ENCODE assay signal across 18 cellular contexts in genomic region chr7:114976666-114977065, GRCh38.
"Had no signal": no experiment of that assay in that cellular context is flagged by ENCODE, and none has a peak within 500 bp of the region (broad histone marks: within the 10 kb centered on the region; RNA-seq: fewer than 3 reads in every experiment).

No MANE protein-coding gene starts in this region.

- ATAC-seq: left ventricle myocardium superior; natural killer cell; stimulated activated naive B cell treated with anti-CD40 and anti-IgM and Interleukin-4, amounts not matched to agents 10 μg/mL and 1 μg/mL and 100 μg/mL, for 72 hours had no signal

- H3K27ac ChIP-seq: right atrium auricular region, tibial artery had no signal

- H3K27ac Mint-ChIP-seq: activated naive CD8-positive, alpha-beta T cell treated with anti-CD3 and anti-CD28 coated beads, Interleukin-2, amount 10 ng/mL, durations not matched to agents 7 days and 5 days; activated T-helper 1 cell treated with anti-CD3 and anti-CD28 coated beads, Interleukin-12 subunit alpha, Interleukin-12 subunit beta, Interleukin-2, Interleukin-4 antibody, amounts not matched to agents 30 ng/mL and 10 ng/mL and 1 ng/mL, durations not matched to agents 14 hours and 24 hours and 36 hours; dendritic cell treated with granulocyte-macrophage colony-stimulating factor and Interleukin-4, amounts not matched to agents 40 ng/mL and 50 ng/mL, for 4 days; natural killer cell; progenitor cell of endocrine pancreas; stimulated activated naive B cell treated with anti-CD40 and anti-IgM and Interleukin-4, amounts not matched to agents 10 μg/mL and 1 μg/mL and 100 μg/mL, for 72 hours; T-helper 1 cell treated with Interleukin-12 subunit alpha and Interleukin-12 subunit beta and Interleukin-4 antibody, amounts not matched to agents 30 μg/mL and 1 μg/mL, for 36 hours had no signal

- H3K36me3 ChIP-seq: right atrium auricular region, tibial artery had no signal

- H3K27me3 ChIP-seq: right atrium auricular region, tibial artery had no signal

- H3K27me3 Mint-ChIP-seq: activated naive CD8-positive, alpha-beta T cell treated with anti-CD3 and anti-CD28 coated beads, Interleukin-2, amount 10 ng/mL, durations not matched to agents 7 days and 5 days; dendritic cell treated with granulocyte-macrophage colony-stimulating factor and Interleukin-4, amounts not matched to agents 40 ng/mL and 50 ng/mL, for 4 days; progenitor cell of endocrine pancreas; stimulated activated naive B cell treated with anti-CD40 and anti-IgM and Interleukin-4, amounts not matched to agents 10 μg/mL and 1 μg/mL and 100 μg/mL, for 72 hours had no signal

- H3K9me3 ChIP-seq: right atrium auricular region, tibial artery had no signal

- H3K9me3 Mint-ChIP-seq: activated naive CD8-positive, alpha-beta T cell treated with anti-CD3 and anti-CD28 coated beads, Interleukin-2, amount 10 ng/mL, durations not matched to agents 7 days and 5 days; activated T-helper 1 cell treated with anti-CD3 and anti-CD28 coated beads, Interleukin-12 subunit alpha, Interleukin-12 subunit beta, Interleukin-2, Interleukin-4 antibody, amounts not matched to agents 30 ng/mL and 10 ng/mL and 1 ng/mL, durations not matched to agents 14 hours and 24 hours and 36 hours; dendritic cell treated with granulocyte-macrophage colony-stimulating factor and Interleukin-4, amounts not matched to agents 40 ng/mL and 50 ng/mL, for 4 days; natural killer cell; stimulated activated naive B cell treated with anti-CD40 and anti-IgM and Interleukin-4, amounts not matched to agents 10 μg/mL and 1 μg/mL and 100 μg/mL, for 72 hours; T-helper 1 cell treated with Interleukin-12 subunit alpha and Interleukin-12 subunit beta and Interleukin-4 antibody, amounts not matched to agents 30 μg/mL and 1 μg/mL, for 36 hours had no signal

- DNase-seq: activated CD4-positive, alpha-beta T cell treated with anti-CD3 and anti-CD28 coated beads, Interleukin-2, amount 50 U/mL, for 1 hour; activated CD4-positive, CD25-positive, alpha-beta regulatory T cell; activated naive CD4-positive, alpha-beta T cell; activated naive CD8-positive, alpha-beta T cell treated with anti-CD3 and anti-CD28 coated beads, Interleukin-2, amount 10 ng/mL, durations not matched to agents 7 days and 5 days; anterior cingulate cortex; cerebellar nuclear complex; effector memory CD4-positive, alpha-beta T cell; hippocampal formation; left ventricle myocardium superior; natural killer cell; stimulated activated CD4-positive, alpha-beta T cell treated with anti-CD3 and anti-CD28 coated beads, Interleukin-4, amount 100 ng/mL, for 1 hour; stimulated activated naive B cell treated with anti-CD40 and anti-IgM and Interleukin-4, amounts not matched to agents 10 μg/mL and 1 μg/mL and 100 μg/mL, for 72 hours; tibial artery had no signal

- H3K4me3 Mint-ChIP-seq: activated naive CD8-positive, alpha-beta T cell treated with anti-CD3 and anti-CD28 coated beads, Interleukin-2, amount 10 ng/mL, durations not matched to agents 7 days and 5 days; activated T-helper 1 cell treated with anti-CD3 and anti-CD28 coated beads, Interleukin-12 subunit alpha, Interleukin-12 subunit beta, Interleukin-2, Interleukin-4 antibody, amounts not matched to agents 30 ng/mL and 10 ng/mL and 1 ng/mL, durations not matched to agents 14 hours and 24 hours and 36 hours; dendritic cell treated with granulocyte-macrophage colony-stimulating factor and Interleukin-4, amounts not matched to agents 40 ng/mL and 50 ng/mL, for 4 days; natural killer cell; stimulated activated naive B cell treated with anti-CD40 and anti-IgM and Interleukin-4, amounts not matched to agents 10 μg/mL and 1 μg/mL and 100 μg/mL, for 72 hours; T-helper 1 cell treated with Interleukin-12 subunit alpha and Interleukin-12 subunit beta and Interleukin-4 antibody, amounts not matched to agents 30 μg/mL and 1 μg/mL, for 36 hours had no signal

- H3K36me3 Mint-ChIP-seq: natural killer cell had no signal

- H3K4me3 ChIP-seq: right atrium auricular region, tibial artery had no signal
